ENCODE assay signal across 6 cellular contexts in the genomic region with DNA sequence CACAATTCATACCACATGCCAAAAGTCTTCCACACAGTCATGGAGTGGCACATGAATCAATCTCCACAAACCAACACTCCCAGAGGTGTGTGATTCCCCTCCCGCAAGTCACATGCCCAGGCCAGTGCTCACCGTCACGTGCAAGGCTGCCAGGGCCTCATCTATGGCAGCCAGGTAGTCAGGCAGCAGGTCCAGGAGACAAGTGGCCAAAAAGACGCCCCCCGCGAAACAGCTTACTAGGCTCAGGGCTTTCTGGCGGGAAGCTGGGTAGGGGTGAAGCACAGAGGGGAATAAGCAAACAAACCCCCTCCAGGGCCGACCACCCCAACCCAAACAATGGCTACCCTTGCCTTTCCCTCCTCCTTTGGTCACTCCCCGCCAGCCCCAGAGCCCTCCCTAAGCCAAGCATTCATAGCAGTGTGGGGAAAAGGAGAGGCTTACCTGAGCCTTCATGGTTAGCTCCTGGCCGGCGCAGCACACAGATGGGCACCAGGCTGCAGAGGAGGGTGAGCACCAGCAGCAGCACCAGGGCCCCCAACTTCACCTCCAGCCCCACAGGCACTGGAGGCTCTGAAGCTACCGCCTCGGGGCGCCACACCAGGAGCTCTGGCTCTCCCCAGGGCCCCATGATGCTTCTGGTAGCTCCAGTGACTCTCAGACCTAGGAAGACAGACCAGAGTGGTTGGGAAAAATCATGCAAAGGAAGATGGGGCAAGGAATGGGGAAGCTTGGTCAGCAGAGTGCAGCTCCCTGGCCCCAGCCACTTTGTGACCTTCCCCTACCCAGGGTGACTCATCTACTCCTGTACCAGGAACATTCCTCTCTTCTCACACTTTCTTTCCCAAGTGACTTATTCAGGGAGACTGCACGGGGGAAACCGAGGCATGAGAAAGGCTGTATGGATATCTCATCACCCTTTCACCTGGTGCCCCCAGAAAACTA. TPM values are rescaled to one million over a fixed set of nuclear protein-coding genes. Genes with fewer than 3 reads are reported as not detected.
DNase-seq lines count a peak whose midpoint lies in the region; ATAC-seq and TF ChIP-seq lines count a peak whose summit lies in the region.

No MANE protein-coding gene starts in this region.

- H3K4me3 Mint-ChIP-seq in H9: peak overlapping the region; percentile 89 to 94
- H3K4me3 Mint-ChIP-seq in activated T-helper 17 cell treated with anti-CD3 and anti-CD28 coated beads, Interleukin-2, amount 50 U/mL, for 72 hours: peak overlapping the region; percentile 99

- no peak overlapping the region for H2AK5ac ChIP-seq in H9 (ENCODE audit: insufficient read length, low read length)

- H3T11ph ChIP-seq in H9 (ENCODE audit: low read length): no peak overlapping the region

- peak overlapping the region; percentile 42 for H3K18ac ChIP-seq in H9 (ENCODE audit: insufficient read length, low read depth, low read length)

- H3K27me3 ChIP-seq in H9 (ENCODE audit: insufficient read depth, low read length): no peaks in the 10 kb centered on the region

- no peak overlapping the region for H2BK15ac ChIP-seq in H9 (ENCODE audit: low read depth, low read length)

- no peak overlapping the region for H3K56ac ChIP-seq in H9 (ENCODE audit: insufficient read length, low read depth, low read length)

- H3K79me1 ChIP-seq in H9 (ENCODE audit: insufficient read depth, low read depth, low read length, poor library complexity, severe bottlenecking): peaks cover 10% of the 10 kb centered on the region

- no peaks in the 10 kb centered on the region for H3K9me3 ChIP-seq in H9 (ENCODE audit: control insufficient read depth, low read depth, low read length)

- H3K9me3 Mint-ChIP-seq in H9: peaks cover 0 to 4% of the 10 kb centered on the region in 2 experiments; a peak in 2 of 5 replicates
- no peaks in the 10 kb centered on the region for H3K9me3 Mint-ChIP-seq in activated T-helper 17 cell treated with anti-CD3 and anti-CD28 coated beads, Interleukin-2, amount 50 U/mL, for 72 hours

- no peaks in the 10 kb centered on the region for H4K20me1 ChIP-seq in H9 (ENCODE audit: control insufficient read depth, insufficient read depth, insufficient read length)

- H3K4me1 Mint-ChIP-seq in H9: peaks cover 45 to 61% of the 10 kb centered on the region in 2 experiments
- peaks cover 29% of the 10 kb centered on the region for H3K4me1 Mint-ChIP-seq in activated T-helper 17 cell treated with anti-CD3 and anti-CD28 coated beads, Interleukin-2, amount 50 U/mL, for 72 hours

- peaks cover 29% of the 10 kb centered on the region for H3K23me2 ChIP-seq in H9 (ENCODE audit: insufficient read length, low read depth, low read length, poor library complexity, severe bottlenecking)

- H3K27ac ChIP-seq in H9 (ENCODE audit: insufficient read length, low read depth, low read length): no peak overlapping the region

- no peak overlapping the region for H3K23ac ChIP-seq in H9 (ENCODE audit: insufficient read length, low read depth, low read length)

- no peak overlapping the region for H3K14ac ChIP-seq in H9 (ENCODE audit: insufficient read depth, low read length)

- H3K4me2 ChIP-seq in H9 (ENCODE audit: insufficient read depth, insufficient read length, low read length): peak overlapping the region; percentile 96

- no peak overlapping the region for H2BK120ac ChIP-seq in H9 (ENCODE audit: low read depth, low read length, poor library complexity, severe bottlenecking)

- no peak for ATAC-seq in activated T-helper 17 cell treated with anti-CD3 and anti-CD28 coated beads, Interleukin-2, amount 50 U/mL, for 72 hours (replicated peaks)

- no peak overlapping the region for H3K4ac ChIP-seq in H9 (ENCODE audit: low read depth, low read length)

- H3K9ac ChIP-seq in H9 (ENCODE audit: extremely low read depth, insufficient read length, low read length): peak overlapping the region; percentile 96

- peaks cover 33 to 40% (median 36%) of the 10 kb centered on the region in 3 experiments for H3K36me3 Mint-ChIP-seq in H9 (ENCODE audit: insufficient read depth in 1 of 3, low read depth in 3 of 3)
- H3K36me3 Mint-ChIP-seq in activated T-helper 17 cell treated with anti-CD3 and anti-CD28 coated beads, Interleukin-2, amount 50 U/mL, for 72 hours (ENCODE audit: low read depth): peaks cover 71% of the 10 kb centered on the region

- no peaks in the 10 kb centered on the region for H3K27me3 Mint-ChIP-seq in H9 (ENCODE audit: low read depth)
- H3K27me3 Mint-ChIP-seq in activated T-helper 17 cell treated with anti-CD3 and anti-CD28 coated beads, Interleukin-2, amount 50 U/mL, for 72 hours: no peaks in the 10 kb centered on the region

- H4K5ac ChIP-seq in H9 (ENCODE audit: insufficient read length, low read depth, low read length): no peak overlapping the region

- no peak overlapping the region for H2AFZ ChIP-seq in H9 (ENCODE audit: low read length)

- H2BK20ac ChIP-seq in H9 (ENCODE audit: low read depth, low read length, poor library complexity, severe bottlenecking): no peak overlapping the region

- TF ChIP-seq CTCF in H9 (conservative IDR thresholded peaks at IDR 0.05): no peak

- no peak for DNase-seq in H9
- peak; percentile 56 to 57 for DNase-seq in lung microvascular endothelial cell (ENCODE audit: low read depth in 2 of 2)
- DNase-seq in NOMO-1 (lab: John Stamatoyannopoulos, UW; ENCODE audit: unreplicated experiment in 2 of 2): no peak
- no peak for DNase-seq in mesenteric fat pad (ENCODE audit: low spot score)
- DNase-seq in activated CD4-positive, alpha-beta T cell treated with anti-CD3 and anti-CD28 coated beads, Interleukin-2, amount 50 U/mL, for 48 hours: no peak

- no peak overlapping the region for H4K91ac ChIP-seq in H9 (ENCODE audit: insufficient read length, low read depth, low read length)

- H2BK5ac ChIP-seq in H9 (ENCODE audit: insufficient read length, low read length): no peak overlapping the region

- H3K4me1 ChIP-seq in H9 (ENCODE audit: insufficient read depth, low read length): no peaks in the 10 kb centered on the region

- H3K79me2 ChIP-seq in H9 (ENCODE audit: insufficient read depth, low read length): peaks cover 21% of the 10 kb centered on the region; the same call in 1 of the 2 replicates

- no CpG with 5 or more reads among the region's 16 CpGs for WGBS in H9 (ENCODE audit: extremely low coverage, insufficient read length, low lambda C conversion rate)

- no peak overlapping the region for H2BK12ac ChIP-seq in H9 (ENCODE audit: insufficient read length, low read depth, low read length)

- peak overlapping the region; percentile 92 to 99 (median 97) for H3K27ac Mint-ChIP-seq in H9
- peak overlapping the region; percentile 86 for H3K27ac Mint-ChIP-seq in activated T-helper 17 cell treated with anti-CD3 and anti-CD28 coated beads, Interleukin-2, amount 50 U/mL, for 72 hours

- H4K8ac ChIP-seq in H9 (replicated peaks; ENCODE audit: insufficient read length, low read depth, low read length): no peak overlapping the region

RNA-seq across cellular contexts. Expression of a gene that starts 1.0 kb away (rescaled TPM):
- total RNA-seq in H9 (2021) (161 and 170 TPM in 2 replicates), lung microvascular endothelial cell (80.0 and 117 TPM in 2 replicates), mesenteric fat pad (92.2 TPM)
- 100 to 1,000 TPM; 109 to 117 TPM for total RNA-seq in activated T-helper 17 cell treated with anti-CD3 and anti-CD28 coated beads, Interleukin-2, amount 50 U/mL, for 72 hours

RNA-seq across cellular contexts. Expression of a gene that starts 3.9 kb away (rescaled TPM):
- total RNA-seq in H9 (2021) (44.7 and 45.7 TPM in 2 replicates), lung microvascular endothelial cell (2.0 and 4.6 TPM in 2 replicates), mesenteric fat pad (36.4 TPM)
- 100 to 1,000 TPM in 1 of 2 donors, 10 to 100 TPM in 1; 84.9 to 131 TPM for total RNA-seq in activated T-helper 17 cell treated with anti-CD3 and anti-CD28 coated beads, Interleukin-2, amount 50 U/mL, for 72 hours

RNA-seq across cellular contexts. Expression of a gene that starts 5.3 kb away (rescaled TPM):
- 27.6 and 27.7 TPM in 2 replicates for total RNA-seq in H9 (2021)
- 1 to 10 TPM; 7.4 to 9.3 TPM for total RNA-seq in activated T-helper 17 cell treated with anti-CD3 and anti-CD28 coated beads, Interleukin-2, amount 50 U/mL, for 72 hours
- total RNA-seq in lung microvascular endothelial cell: 5.0 and 5.7 TPM in 2 replicates
- 5.1 TPM for total RNA-seq in mesenteric fat pad

RNA-seq across cellular contexts. Expression of a gene that starts 15.1 kb away (rescaled TPM):
- total RNA-seq in H9 (2021) (85.0 and 85.4 TPM in 2 replicates), lung microvascular endothelial cell (85.2 and 118 TPM in 2 replicates), mesenteric fat pad (102 TPM)
- total RNA-seq in activated T-helper 17 cell treated with anti-CD3 and anti-CD28 coated beads, Interleukin-2, amount 50 U/mL, for 72 hours: 100 to 1,000 TPM in 1 of 2 donors, 10 to 100 TPM in 1; 89.7 to 167 TPM

RNA-seq across cellular contexts. Expression of a gene that starts 15.8 kb away (rescaled TPM):
- total RNA-seq in H9 (2021) (82.8 and 84.6 TPM in 2 replicates), lung microvascular endothelial cell (5.7 and 12.3 TPM in 2 replicates), mesenteric fat pad (67.5 TPM)
- total RNA-seq in activated T-helper 17 cell treated with anti-CD3 and anti-CD28 coated beads, Interleukin-2, amount 50 U/mL, for 72 hours: 100 to 1,000 TPM in 1 of 2 donors, 10 to 100 TPM in 1; 98.0 to 130 TPM

Comparison
In these comparisons a context has a peak if more than half of its experiments do, and no peak if none do; other contexts are left out.
1. DNase-seq: peak in lung microvascular endothelial cell (2 of 2); none in H9 (single experiment), NOMO-1 (0 of 2), mesenteric fat pad (single experiment) and activated CD4-positive, alpha-beta T cell treated with anti-CD3 and anti-CD28 coated beads, Interleukin-2, amount 50 U/mL, for 48 hours (0 of 2).